19 cellular contexts compared by ENCODE assay signal in genomic region chr6:52923689-52924088, GRCh38. TPM values are rescaled to one million over a fixed set of nuclear protein-coding genes. Genes with fewer than 3 reads are reported as not detected.
"Had no signal": no experiment of that assay in that cellular context is flagged by ENCODE, and none has a peak within 500 bp of the region (broad histone marks: within the 10 kb centered on the region; RNA-seq: fewer than 3 reads in every experiment).

No MANE protein-coding gene starts in this region.

RNA-seq across cellular contexts. Expression of gene GSTA3, which starts 14.2 kb away (rescaled TPM):
- total RNA-seq: cerebellum; dorsolateral prefrontal cortex; esophagus mucosa; fibroblast of lung; foreskin keratinocyte; gastroesophageal sphincter; heart left ventricle; hepatocyte; kidney epithelial cell; left cardiac atrium; left ventricle myocardium inferior; mucosa of gallbladder; naive thymus-derived CD4-positive, alpha-beta T cell; occipital lobe; posterior vena cava; pulmonary artery endothelial cell; spleen; ureter; vagina had no signal
- polyA plus RNA-seq: fibroblast of lung; foreskin keratinocyte; heart left ventricle; hepatocyte; naive thymus-derived CD4-positive, alpha-beta T cell; spleen had no signal
